8 cellular contexts compared by ENCODE assay signal in genomic region chr11:35083181-35084061, GRCh38. TPM values are rescaled to one million over a fixed set of nuclear protein-coding genes. Genes with fewer than 3 reads are reported as not detected.
DNase-seq lines count a peak whose midpoint lies in the region; ATAC-seq and TF ChIP-seq lines count a peak whose summit lies in the region.

No MANE protein-coding gene starts in this region.

- DNase-seq in AG10803 (ENCODE audit: low read depth) (peak; percentile 100), T-helper 9 cell (peak; percentile 60), brain pericyte (ENCODE audit: low read depth, low spot score) (peak; percentile 91), left lung (peak; percentile 63 to 87), glutamatergic neuron (no peak)
- DNase-seq in stimulated activated CD8-positive, alpha-beta memory T cell treated with anti-CD3 and anti-CD28 coated beads, Interleukin-12 subunit alpha, Interleukin-12 subunit beta, amount 100 ng/mL, for 1 hour (ENCODE audit: low read depth) = peak; percentile 39

- no peaks in the 10 kb centered on the region for H3K36me3 ChIP-seq in left lung

- no peak overlapping the region for H3K27ac Mint-ChIP-seq in glutamatergic neuron (ENCODE audit: unreplicated experiment)

- H3K9me3 ChIP-seq in left lung = no peaks in the 10 kb centered on the region

- no peak overlapping the region for H3K4me3 Mint-ChIP-seq in glutamatergic neuron (ENCODE audit: unreplicated experiment)

- ATAC-seq in GM19438 (IDR thresholded peaks at IDR 0.05; ENCODE audit: low read depth, unreplicated experiment) (peak; percentile 37), HG03469 (IDR thresholded peaks at IDR 0.05; ENCODE audit: unreplicated experiment) (peak; percentile 74), left lung (peak; percentile 81)

- H3K27ac ChIP-seq in left lung = peak overlapping the region; percentile 78 to 90

- H3K27me3 Mint-ChIP-seq in glutamatergic neuron (ENCODE audit: unreplicated experiment) = no peaks in the 10 kb centered on the region

- H3K4me3 ChIP-seq in AG10803 (ENCODE audit: low read length) (no peak overlapping the region), left lung (no peak overlapping the region)

- intact Hi-C loops in left lung (cut with DNase I) = no loop called here

- H3K36me3 Mint-ChIP-seq in glutamatergic neuron (ENCODE audit: unreplicated experiment) = no peaks in the 10 kb centered on the region

- peaks cover 2% of the 10 kb centered on the region for H3K9me3 Mint-ChIP-seq in glutamatergic neuron (ENCODE audit: unreplicated experiment)

- no peaks in the 10 kb centered on the region for H3K27me3 ChIP-seq in left lung

- peaks cover 22 to 63% of the 10 kb centered on the region in 2 donors for H3K4me1 ChIP-seq in left lung

- TF ChIP-seq CTCF in AG10803 (conservative IDR thresholded peaks at IDR 0.05; ENCODE audit: low read length) (no peak; the same call in 1 of the 2 replicates), left lung (IDR thresholded peaks at IDR 0.05) (no peak), glutamatergic neuron (IDR thresholded peaks at IDR 0.05; ENCODE audit: partially characterized antibody, unreplicated experiment) (no peak)

- no peaks in the 10 kb centered on the region for H3K4me1 Mint-ChIP-seq in glutamatergic neuron (ENCODE audit: low read depth, unreplicated experiment)

RNA-seq across cellular contexts. Expression of gene CD44, which starts 55.5 kb away (rescaled TPM):
- total RNA-seq in left lung = 100 to 1,000 TPM; 479 to 693 TPM
- total RNA-seq in glutamatergic neuron (ENCODE audit: unreplicated experiment) = 0.71 TPM

Comparison
In these comparisons a context has a peak if more than half of its experiments do, and no peak if none do; other contexts are left out.
1. RNA of gene CD44, which starts 55.5 kb away (total RNA-seq): 479 to 693 TPM in left lung; 0.71 TPM in glutamatergic neuron (single experiment); every median in the first group is over 100 times any median in the second.
2. Peak in every context shown above with its lines, with median percentiles within 50 percentile points of each other: ATAC-seq.